19 cellular contexts compared by ENCODE assay signal in the genomic region with DNA sequence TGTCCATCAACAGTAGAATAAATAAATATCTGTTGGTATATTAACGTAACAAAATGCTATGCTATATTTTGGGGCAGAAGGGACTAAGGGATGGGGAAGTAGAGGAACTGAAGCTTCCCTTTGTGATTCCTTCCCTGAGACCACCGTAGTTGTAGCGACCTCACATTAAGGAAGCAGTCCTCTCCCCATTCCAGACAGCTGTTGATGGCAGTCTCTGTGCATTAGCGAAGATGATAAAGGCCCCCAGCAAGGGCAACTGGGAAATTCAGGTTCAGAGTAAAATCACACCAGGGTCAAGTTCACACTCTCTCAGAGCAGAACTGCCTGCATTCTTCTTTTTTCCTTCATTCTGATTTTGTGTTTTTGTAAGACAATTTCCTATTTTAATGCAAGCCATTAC.
DNase-seq lines count a peak whose midpoint lies in the region; ATAC-seq and TF ChIP-seq lines count a peak whose summit lies in the region.
"Had no signal": no experiment of that assay in that cellular context is flagged by ENCODE, and none has a peak within 500 bp of the region (broad histone marks: within the 10 kb centered on the region; RNA-seq: fewer than 3 reads in every experiment).

No MANE protein-coding gene starts in this region.

- no peaks in the 10 kb centered on the region for H3K9me3 Mint-ChIP-seq in type B pancreatic cell
- H3K9me3 Mint-ChIP-seq: CD4-positive, alpha-beta T cell; CD8-positive, alpha-beta T cell had no signal

- DNase-seq in SJCRH30: peak; percentile 73 to 85
- peak; percentile 11 for DNase-seq in ecto neural progenitor cell (ENCODE audit: low spot score)
- DNase-seq in islet precursor cell: peak; percentile 1
- DNase-seq in type B pancreatic cell (ENCODE audit: extremely low spot score, unreplicated experiment): no peak
- DNase-seq in NCI-H510A treated with DMSO at 0.1 percent for 48 hours (lab: John Stamatoyannopoulos, UW): no peak
- DNase-seq: AML-193; Caco-2; Calu3; CD4-positive, alpha-beta T cell; CD8-positive, alpha-beta T cell; DMS79 treated with DMSO at 0.1 percent for 48 hours; GF-D8 had no signal

- H3K27ac Mint-ChIP-seq in type B pancreatic cell: peak overlapping the region; percentile 10
- H3K27ac Mint-ChIP-seq: B cell; CD4-positive, alpha-beta T cell; CD8-positive, alpha-beta T cell had no signal

- no peaks in the 10 kb centered on the region; the same call in none of the 2 replicates for H3K9me3 ChIP-seq in SJCRH30 (replicated peaks)
- H3K9me3 ChIP-seq: A549, Caco-2 had no signal

- no peaks in the 10 kb centered on the region for H3K27me3 ChIP-seq in SJCRH30
- H3K27me3 ChIP-seq: BLaER1 treated with 17β-estradiol and CSF1 and Interleukin-3, amounts not matched to agents 10 nM and 100 nM had no signal

- no peak overlapping the region for H3K4me3 Mint-ChIP-seq in type B pancreatic cell
- H3K4me3 Mint-ChIP-seq: B cell; CD4-positive, alpha-beta T cell; CD8-positive, alpha-beta T cell had no signal

- H3K4me3 ChIP-seq in SJCRH30: no peak overlapping the region
- H3K4me3 ChIP-seq: A549; BLaER1 treated with 17β-estradiol and CSF1 and Interleukin-3, amounts not matched to agents 10 nM and 100 nM had no signal

- no peak for TF ChIP-seq CTCF in type B pancreatic cell (conservative IDR thresholded peaks at IDR 0.05)

- no peaks in the 10 kb centered on the region for H3K27me3 Mint-ChIP-seq in type B pancreatic cell

- H3K27ac ChIP-seq in SJCRH30: peak overlapping the region; percentile 49
- H3K27ac ChIP-seq: 22Rv1; A549; BLaER1 treated with 17β-estradiol and CSF1 and Interleukin-3, amounts not matched to agents 10 nM and 100 nM; C4-2B had no signal

- H3K36me3 ChIP-seq in SJCRH30: no peaks in the 10 kb centered on the region
- H3K36me3 ChIP-seq: BLaER1 treated with 17β-estradiol and CSF1 and Interleukin-3, amounts not matched to agents 10 nM and 100 nM had no signal

- ATAC-seq in GM18861 (IDR thresholded peaks at IDR 0.05; ENCODE audit: unreplicated experiment) (no peak), HG02938 (IDR thresholded peaks at IDR 0.05; ENCODE audit: unreplicated experiment) (no peak)
- ATAC-seq: A549; CD8-positive, alpha-beta T cell had no signal

- no peaks in the 10 kb centered on the region for H3K4me1 Mint-ChIP-seq in type B pancreatic cell (ENCODE audit: unreplicated experiment)
- H3K4me1 Mint-ChIP-seq: B cell had no signal

- H3K36me3 Mint-ChIP-seq in type B pancreatic cell: peaks cover 3% of the 10 kb centered on the region
- H3K36me3 Mint-ChIP-seq: CD8-positive, alpha-beta T cell had no signal

- peaks cover 37% of the 10 kb centered on the region for H3K4me1 ChIP-seq in SJCRH30
- H3K4me1 ChIP-seq: A549, Caco-2 had no signal

Comparison
In these comparisons a context has a peak if more than half of its experiments do, and no peak if none do; other contexts are left out.
1. DNase-seq: peak in SJCRH30 (2 of 2), ecto neural progenitor cell (single experiment) and islet precursor cell (single experiment); none in type B pancreatic cell (single experiment) and NCI-H510A treated with DMSO at 0.1 percent for 48 hours (single experiment).